Comparison of ENCODE assay signal across 8 cellular contexts in genomic region chr10:110225756-110226554, GRCh38. TPM values are rescaled to one million over a fixed set of nuclear protein-coding genes. Genes with fewer than 3 reads are reported as not detected.
DNase-seq lines count a peak whose midpoint lies in the region; FAIRE-seq and TF ChIP-seq lines count a peak whose summit lies in the region.

No MANE protein-coding gene starts in this region.

- TF ChIP-seq CTCF in Loucy (conservative IDR thresholded peaks at IDR 0.05; ENCODE audit: low read length): peak; percentile 43

- H3K27me3 ChIP-seq in HAP-1 (ENCODE audit: low read depth): no peaks in the 10 kb centered on the region
- H3K27me3 ChIP-seq in Loucy (ENCODE audit: insufficient read depth, low read length, poor library complexity, severe bottlenecking): no peaks in the 10 kb centered on the region
- H3K27me3 ChIP-seq in neuron (ENCODE audit: insufficient read depth, low read length): no peaks in the 10 kb centered on the region
- H3K27me3 ChIP-seq in stomach smooth muscle (ENCODE audit: control insufficient read depth in 1 of 2, insufficient read depth in 2 of 2, low read length in 2 of 2): no peaks in the 10 kb centered on the region

- peak overlapping the region; percentile 90 for H2AFZ ChIP-seq in Loucy (ENCODE audit: low read length)
- H2AFZ ChIP-seq in neuron (ENCODE audit: low read depth, low read length): peak overlapping the region; percentile 82

- H3K27ac ChIP-seq in stomach smooth muscle (ENCODE audit: low read length): peak overlapping the region; percentile 73

- peaks cover 9% of the 10 kb centered on the region for H3K4me1 ChIP-seq in HAP-1
- H3K4me1 ChIP-seq in Loucy (ENCODE audit: insufficient read depth, low read length, poor library complexity, severe bottlenecking): peaks cover 19% of the 10 kb centered on the region
- peaks cover 28% of the 10 kb centered on the region for H3K4me1 ChIP-seq in neuron (ENCODE audit: insufficient read depth, low read length)
- peaks cover 36% of the 10 kb centered on the region for H3K4me1 ChIP-seq in stomach smooth muscle (ENCODE audit: control insufficient read depth, insufficient read depth, low read length)

- H3K9me2 ChIP-seq in Loucy (replicated peaks; ENCODE audit: low read depth, low read length): no peaks in the 10 kb centered on the region

- no peaks in the 10 kb centered on the region for H3F3A ChIP-seq in Loucy (ENCODE audit: low read depth)

- H3K79me2 ChIP-seq in Loucy (ENCODE audit: insufficient read depth, low read length): peaks cover 3% of the 10 kb centered on the region; the same call in 1 of the 2 replicates

- H3K9ac ChIP-seq in Loucy (ENCODE audit: low read depth, low read length, poor library complexity, severe bottlenecking) (peak overlapping the region; percentile 53), stomach smooth muscle (ENCODE audit: low read length in 2 of 2) (peak overlapping the region; percentile 52 to 73)

- H3K4me2 ChIP-seq in Loucy (ENCODE audit: low read depth, low read length, poor library complexity, severe bottlenecking): peak overlapping the region; percentile 91

- H4K20me1 ChIP-seq in Loucy (ENCODE audit: insufficient read depth, low read length, poor library complexity, severe bottlenecking): no peaks in the 10 kb centered on the region

- peak overlapping the region; percentile 70 for H3K4me3 ChIP-seq in HAP-1
- H3K4me3 ChIP-seq in Loucy (ENCODE audit: low read length, poor library complexity, severe bottlenecking): peak overlapping the region; percentile 76
- H3K4me3 ChIP-seq in neuron (ENCODE audit: low read length): peak overlapping the region; percentile 85
- H3K4me3 ChIP-seq in stomach smooth muscle (ENCODE audit: low read length in 2 of 2): peak overlapping the region; percentile 66 to 82

- DNase-seq in G401 (ENCODE audit: low spot score) (peak; percentile 95), HAP-1 (ENCODE audit: low spot score in 2 of 2) (peak; percentile 91 to 92), SHP77 treated with DMSO at 0.1 percent for 48 hours (lab: John Stamatoyannopoulos, UW) (peak; percentile 41), frontal cortex (ENCODE audit: low spot score in 2 of 2) (peak; percentile 82 to 86)
- peak; percentile 76 to 89 (median 84) for DNase-seq in activated naive CD4-positive, alpha-beta T cell (lab: John Stamatoyannopoulos, UW)

- H3K9me3 ChIP-seq in HAP-1 (no peaks in the 10 kb centered on the region), Loucy (ENCODE audit: insufficient read depth, low read depth, low read length) (no peaks in the 10 kb centered on the region), neuron (ENCODE audit: low read length) (no peaks in the 10 kb centered on the region), stomach smooth muscle (ENCODE audit: control insufficient read depth in 2 of 2, low read length in 2 of 2) (no peaks in the 10 kb centered on the region)

- in situ Hi-C loops in G401 (cut with HindIII; ENCODE audit: low sequenced_read_pairs) (no loop called here), HAP-1 (cut with MboI; ENCODE audit: low sequenced_read_pairs) (no loop called here)

- H3K36me3 ChIP-seq in HAP-1 (replicated peaks): peaks cover 7% of the 10 kb centered on the region; the same call in 1 of the 2 replicates
- H3K36me3 ChIP-seq in Loucy (ENCODE audit: insufficient read depth, low read length): no peaks in the 10 kb centered on the region; the same call in 1 of the 2 replicates
- H3K36me3 ChIP-seq in neuron (ENCODE audit: insufficient read depth, low read length): peaks cover 25% of the 10 kb centered on the region
- H3K36me3 ChIP-seq in stomach smooth muscle (ENCODE audit: control insufficient read depth in 2 of 2, insufficient read depth in 2 of 2, low read length in 2 of 2): peaks cover 0 to 8% of the 10 kb centered on the region in 2 donors

- FAIRE-seq in frontal cortex (lab: Jason Lieb, UNC): no peak

RNA-seq across cellular contexts. Expression of gene MXI1, which starts 18.6 kb away (rescaled TPM):
- 10.9 and 12.1 TPM in 2 replicates for total RNA-seq in G401 (2014; rRNA removed; shearing (Covaris generic))
- 60.3 TPM for total RNA-seq in frontal cortex

Comparison
In these comparisons a context has a peak if more than half of its experiments do, and no peak if none do; other contexts are left out.
1. Peak in every context shown above with its lines: DNase-seq, H3K4me3 ChIP-seq and H3K27ac ChIP-seq.
2. DNase-seq: peak in every context shown above with its lines; median percentile 95 in G401; 92 in HAP-1; 84 in activated naive CD4-positive, alpha-beta T cell; 84 in frontal cortex; 41 in SHP77 treated with DMSO at 0.1 percent for 48 hours.